ENCODE assay signal across 1 cellular context in genomic region chr1:53190210-53190611, GRCh38.
TF ChIP-seq lines count a peak whose summit lies in the region.

No MANE protein-coding gene starts in this region.

TF ChIP-seq in HepG2, 621 proteins besides CTCF, POLR2A, EP300 and RAD21 (continues in another document):
- TF ChIP-seq ZEB1 (IDR thresholded peaks at IDR 0.05; ENCODE audit: insufficient replicate concordance, low read depth) (no peak), NFYB (CRISPR knock-in tag; IDR thresholded peaks at IDR 0.05) (no peak), KLF15 (CRISPR knock-in tag; IDR thresholded peaks at IDR 0.05; ENCODE audit: borderline replicate concordance) (no peak), ZKSCAN5 (CRISPR knock-in tag; IDR thresholded peaks at IDR 0.05) (peak; percentile 95), MYNN (CRISPR knock-in tag; IDR thresholded peaks at IDR 0.05; ENCODE audit: low read depth) (no peak), ZNF777 (CRISPR knock-in tag; IDR thresholded peaks at IDR 0.05) (no peak), MXD1 (CRISPR knock-in tag; IDR thresholded peaks at IDR 0.05) (no peak), ZNF569 (CRISPR knock-in tag; IDR thresholded peaks at IDR 0.05; ENCODE audit: borderline replicate concordance) (no peak), HMGXB4 (CRISPR knock-in tag; IDR thresholded peaks at IDR 0.05; ENCODE audit: borderline replicate concordance in 1 of 2, low read depth in 1 of 2) (0 out of 4 replicates have a peak, but pooled peaks have one; percentile 4 to 15), MIER2 (CRISPR knock-in tag; IDR thresholded peaks at IDR 0.05) (no peak), TRIM24 (CRISPR knock-in tag; IDR thresholded peaks at IDR 0.05) (no peak), ZNF512B (CRISPR knock-in tag; IDR thresholded peaks at IDR 0.05; ENCODE audit: borderline replicate concordance) (no peak), ZNF878 (CRISPR knock-in tag; IDR thresholded peaks at IDR 0.05) (no peak), PHF21A (CRISPR knock-in tag; IDR thresholded peaks at IDR 0.05) (peak; percentile 44; the same call in 1 of the 2 replicates), SAFB2 (CRISPR knock-in tag; IDR thresholded peaks at IDR 0.05; ENCODE audit: borderline replicate concordance, low read depth) (no peak), FOXP4 (CRISPR knock-in tag; IDR thresholded peaks at IDR 0.05) (no peak), SKI (IDR thresholded peaks at IDR 0.05; ENCODE audit: partially characterized antibody) (no peak), REST (IDR thresholded peaks at IDR 0.05; ENCODE audit: borderline replicate concordance in 1 of 2, low read depth in 1 of 2, low read length in 2 of 2) (no peak), CSRNP1 (CRISPR knock-in tag; IDR thresholded peaks at IDR 0.05) (no peak), SCMH1 (CRISPR knock-in tag; IDR thresholded peaks at IDR 0.05; ENCODE audit: borderline replicate concordance) (no peak), POGK (CRISPR knock-in tag; conservative IDR thresholded peaks at IDR 0.05) (no peak), CBX5 (CRISPR knock-in tag; IDR thresholded peaks at IDR 0.05; ENCODE audit: borderline replicate concordance) (no peak), ZNF687 (CRISPR knock-in tag; IDR thresholded peaks at IDR 0.05) (peak; percentile 31; the same call in 1 of the 2 replicates), CENPBD1 (CRISPR knock-in tag; IDR thresholded peaks at IDR 0.05; ENCODE audit: borderline replicate concordance, low read depth) (no peak), PPARG (CRISPR knock-in tag; conservative IDR thresholded peaks at IDR 0.05) (no peak), AKAP8 (CRISPR knock-in tag; IDR thresholded peaks at IDR 0.05) (no peak), ZNF275 (CRISPR knock-in tag; IDR thresholded peaks at IDR 0.05; ENCODE audit: borderline replicate concordance) (no peak), ZNF337 (CRISPR knock-in tag; IDR thresholded peaks at IDR 0.05; ENCODE audit: borderline replicate concordance, low read depth) (no peak), SETDB1 (CRISPR knock-in tag; IDR thresholded peaks at IDR 0.05; ENCODE audit: borderline replicate concordance) (no peak), ETV6 (CRISPR knock-in tag; conservative IDR thresholded peaks at IDR 0.05) (no peak), TEAD3 (CRISPR knock-in tag; optimal IDR thresholded peaks at IDR 0.05; ENCODE audit: borderline replicate concordance) (no peak), ZNF383 (CRISPR knock-in tag; IDR thresholded peaks at IDR 0.05; ENCODE audit: borderline replicate concordance) (no peak), ATF3 (CRISPR knock-in tag; IDR thresholded peaks at IDR 0.05) (no peak), WIZ (CRISPR knock-in tag; IDR thresholded peaks at IDR 0.05) (no peak), ZNF747 (CRISPR knock-in tag; IDR thresholded peaks at IDR 0.05; ENCODE audit: borderline replicate concordance) (no peak), MAFG (CRISPR knock-in tag; IDR thresholded peaks at IDR 0.05) (no peak), NFATC3 (CRISPR knock-in tag; IDR thresholded peaks at IDR 0.05) (no peak), STAG1 (CRISPR knock-in tag; IDR thresholded peaks at IDR 0.05) (peak; percentile 47), SATB2 (CRISPR knock-in tag; IDR thresholded peaks at IDR 0.05) (no peak), CREB1 (IDR thresholded peaks at IDR 0.05) (no peak), CREB1 (CRISPR knock-in tag; IDR thresholded peaks at IDR 0.05) (0 out of 2 replicates have a peak, but pooled peaks have one; percentile 15)
